Comparison of ENCODE assay signal across 9 cellular contexts in genomic region chr5:178249191-178249989, GRCh38. TPM values are rescaled to one million over a fixed set of nuclear protein-coding genes. Genes with fewer than 3 reads are reported as not detected.
DNase-seq lines count a peak whose midpoint lies in the region; ATAC-seq lines count a peak whose summit lies in the region.
"Had no signal": no experiment of that assay in that cellular context is flagged by ENCODE, and none has a peak within 500 bp of the region (broad histone marks: within the 10 kb centered on the region; RNA-seq: fewer than 3 reads in every experiment).

No MANE protein-coding gene starts in this region.

- H3K4me3 Mint-ChIP-seq in activated naive CD8-positive, alpha-beta T cell treated with anti-CD3 and anti-CD28 coated beads, Interleukin-2, amount 50 U/mL, for 24 hours = peak overlapping the region; percentile 32

- DNase-seq in DMS79 (lab: John Stamatoyannopoulos, UW) (peak; percentile 47), LHCN-M2 (ENCODE audit: low read depth) (peak; percentile 50), medulla oblongata (ENCODE audit: extremely low spot score) (peak; percentile 30), HT-29 (ENCODE audit: low spot score) (no peak), SK-N-DZ (ENCODE audit: low spot score) (no peak)
- peak; percentile 48 for DNase-seq in activated naive CD8-positive, alpha-beta T cell treated with anti-CD3 and anti-CD28 coated beads, Interleukin-2, amount 50 U/mL, for 24 hours
- DNase-seq in stimulated activated CD4-positive, alpha-beta T cell treated with anti-CD3 and anti-CD28 coated beads, Interleukin-15, amount 100 ng/mL, for 24 hours = no peak
- DNase-seq: stimulated activated CD4-positive, alpha-beta T cell treated with anti-CD3 and anti-CD28 coated beads, Interleukin-2, amount 100 ng/mL, for 24 hours had no signal

- H3K4me1 Mint-ChIP-seq in activated naive CD8-positive, alpha-beta T cell treated with anti-CD3 and anti-CD28 coated beads, Interleukin-2, amount 50 U/mL, for 24 hours = peaks cover 22% of the 10 kb centered on the region

- ATAC-seq in activated naive CD8-positive, alpha-beta T cell treated with anti-CD3 and anti-CD28 coated beads, Interleukin-2, amount 50 U/mL, for 24 hours = peak; percentile 83
- ATAC-seq in HG02588 (IDR thresholded peaks at IDR 0.05; ENCODE audit: unreplicated experiment) = no peak

- H3K27ac Mint-ChIP-seq in activated naive CD8-positive, alpha-beta T cell treated with anti-CD3 and anti-CD28 coated beads, Interleukin-2, amount 50 U/mL, for 24 hours = peak overlapping the region; percentile 81

- no peaks in the 10 kb centered on the region for H3K27me3 Mint-ChIP-seq in activated naive CD8-positive, alpha-beta T cell treated with anti-CD3 and anti-CD28 coated beads, Interleukin-2, amount 50 U/mL, for 24 hours

- H3K36me3 Mint-ChIP-seq in activated naive CD8-positive, alpha-beta T cell treated with anti-CD3 and anti-CD28 coated beads, Interleukin-2, amount 50 U/mL, for 24 hours (ENCODE audit: low read depth) = no peaks in the 10 kb centered on the region

- no peaks in the 10 kb centered on the region for H3K9me3 Mint-ChIP-seq in activated naive CD8-positive, alpha-beta T cell treated with anti-CD3 and anti-CD28 coated beads, Interleukin-2, amount 50 U/mL, for 24 hours

RNA-seq across cellular contexts. Expression of gene PHYKPL, which starts 16.8 kb away (rescaled TPM):
- 13.8 and 17.7 TPM in 2 replicates for total RNA-seq in LHCN-M2 (2014; rRNA removed)
- 19.5 TPM for polyA plus RNA-seq in LHCN-M2 (2012)
- total RNA-seq in HT-29 (2014; rRNA removed; shearing (Covaris generic)) = 46.0 and 59.0 TPM in 2 replicates
- polyA plus RNA-seq in SK-N-DZ (2014; cell fraction: cytosol; rRNA removed) = 6.3 and 6.7 TPM in 2 replicates
- 45.2 and 56.1 TPM in 2 replicates for polyA plus RNA-seq in SK-N-DZ (2014; cell fraction: nucleus; rRNA removed)

RNA-seq across cellular contexts. Expression of gene HNRNPAB, which starts 45.1 kb away (rescaled TPM):
- total RNA-seq in LHCN-M2 (2014; rRNA removed) = 145 TPM in 2 replicates
- polyA plus RNA-seq in LHCN-M2 (2012) = 188 TPM
- total RNA-seq in HT-29 (2014; rRNA removed; shearing (Covaris generic)) = 212 and 225 TPM in 2 replicates
- 198 and 227 TPM in 2 replicates for polyA plus RNA-seq in SK-N-DZ (2014; cell fraction: cytosol; rRNA removed)
- 117 and 183 TPM in 2 replicates for polyA plus RNA-seq in SK-N-DZ (2014; cell fraction: nucleus; rRNA removed)

Comparison
In these comparisons a context has a peak if more than half of its experiments do, and no peak if none do; other contexts are left out.
1. DNase-seq: peak in DMS79 (single experiment), LHCN-M2 (single experiment), activated naive CD8-positive, alpha-beta T cell treated with anti-CD3 and anti-CD28 coated beads, Interleukin-2, amount 50 U/mL, for 24 hours (single experiment) and medulla oblongata (single experiment); none in HT-29 (single experiment), stimulated activated CD4-positive, alpha-beta T cell treated with anti-CD3 and anti-CD28 coated beads, Interleukin-15, amount 100 ng/mL, for 24 hours (single experiment) and SK-N-DZ (single experiment).